17 cellular contexts compared by ENCODE assay signal in the genomic region with DNA sequence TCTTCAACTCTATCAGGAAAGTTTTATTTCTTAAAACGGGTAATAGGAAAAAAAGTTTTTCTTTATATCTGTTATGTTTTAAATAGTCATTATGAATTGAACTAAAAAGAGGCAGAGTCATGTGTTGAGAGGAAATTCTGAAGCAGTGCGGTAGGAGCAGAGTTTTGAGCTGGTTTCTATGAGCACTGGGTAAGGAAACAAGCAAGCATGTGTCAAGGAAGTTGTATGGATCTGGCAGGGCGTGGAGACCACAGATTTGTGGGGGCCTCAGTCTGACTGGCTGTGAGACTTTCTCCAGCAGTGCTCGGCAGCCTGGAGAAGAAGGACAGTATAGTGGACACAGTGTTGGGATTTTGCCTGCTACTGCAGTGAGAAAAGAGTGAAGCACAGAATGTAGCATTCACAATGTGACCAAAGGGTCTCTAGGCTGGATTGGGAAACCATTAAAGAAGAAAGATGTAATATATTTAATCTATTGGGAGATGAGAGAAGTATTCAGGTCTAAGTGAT.
DNase-seq lines count a peak whose midpoint lies in the region; ATAC-seq and TF ChIP-seq lines count a peak whose summit lies in the region.
"Had no signal": no experiment of that assay in that cellular context is flagged by ENCODE, and none has a peak within 500 bp of the region (broad histone marks: within the 10 kb centered on the region; RNA-seq: fewer than 3 reads in every experiment).

No MANE protein-coding gene starts in this region.

- H3K9me3 ChIP-seq in naive thymus-derived CD4-positive, alpha-beta T cell (ENCODE audit: control insufficient read depth in 2 of 3, low read length in 3 of 3) = no peaks in the 10 kb centered on the region

- TF ChIP-seq CTCF in Calu3 (IDR thresholded peaks at IDR 0.05; ENCODE audit: unreplicated experiment) = no peak

- peaks cover 0 to 14% of the 10 kb centered on the region in 2 donors for H3K4me1 ChIP-seq in naive thymus-derived CD4-positive, alpha-beta T cell (ENCODE audit: control insufficient read depth in 2 of 2, insufficient read depth in 2 of 2, low read length in 2 of 2)

- H3K4me1 Mint-ChIP-seq in activated CD4-positive, alpha-beta memory T cell treated with anti-CD3 and anti-CD28 coated beads for 36 hours (ENCODE audit: low read depth) = peaks cover 14% of the 10 kb centered on the region
- no peaks in the 10 kb centered on the region for H3K4me1 Mint-ChIP-seq in activated CD4-positive, alpha-beta memory T cell treated with anti-CD3 and anti-CD28 coated beads, Interleukin-2, amount 10 ng/mL, durations not matched to agents 7 days and 5 days
- peaks cover 47% of the 10 kb centered on the region for H3K4me1 Mint-ChIP-seq in Calu3 (ENCODE audit: low read depth, unreplicated experiment)
- H3K4me1 Mint-ChIP-seq in naive thymus-derived CD4-positive, alpha-beta T cell = peaks cover 10 to 50% (median 42%) of the 10 kb centered on the region in 7 donors
- peaks cover 0 to 1% of the 10 kb centered on the region in 2 donors for H3K4me1 Mint-ChIP-seq in effector memory CD8-positive, alpha-beta T cell (ENCODE audit: low read depth in 2 of 2)
- H3K4me1 Mint-ChIP-seq: IgD-negative memory B cell had no signal

- H3K4me3 ChIP-seq in naive thymus-derived CD4-positive, alpha-beta T cell (ENCODE audit: low read length) = no peak overlapping the region
- H3K4me3 ChIP-seq: PC-9 had no signal

- no peaks in the 10 kb centered on the region for H3K27me3 ChIP-seq in naive thymus-derived CD4-positive, alpha-beta T cell (ENCODE audit: control insufficient read depth in 2 of 2, insufficient read depth in 2 of 2, low read length in 2 of 2)

- H3K27me3 Mint-ChIP-seq in activated CD4-positive, alpha-beta memory T cell treated with anti-CD3 and anti-CD28 coated beads for 36 hours = no peaks in the 10 kb centered on the region
- H3K27me3 Mint-ChIP-seq in activated CD4-positive, alpha-beta memory T cell treated with anti-CD3 and anti-CD28 coated beads, Interleukin-2, amount 10 ng/mL, durations not matched to agents 7 days and 5 days = no peaks in the 10 kb centered on the region
- no peaks in the 10 kb centered on the region for H3K27me3 Mint-ChIP-seq in Calu3 (ENCODE audit: unreplicated experiment)
- H3K27me3 Mint-ChIP-seq in naive thymus-derived CD4-positive, alpha-beta T cell = no peaks in the 10 kb centered on the region
- no peaks in the 10 kb centered on the region for H3K27me3 Mint-ChIP-seq in effector memory CD8-positive, alpha-beta T cell
- H3K27me3 Mint-ChIP-seq: IgD-negative memory B cell had no signal

- ATAC-seq in naive thymus-derived CD4-positive, alpha-beta T cell = peak; percentile 20
- no peak for ATAC-seq in effector memory CD8-positive, alpha-beta T cell (replicated peaks)

- BruUV-seq in Calu3 (replicated peaks; lab: Mats Ljungman, UMichigan) = no TSS peak

- H3K36me3 ChIP-seq in naive thymus-derived CD4-positive, alpha-beta T cell (ENCODE audit: control insufficient read depth in 2 of 3, insufficient read depth in 3 of 3, low read length in 3 of 3) = no peaks in the 10 kb centered on the region

- intact Hi-C loops in activated CD4-positive, alpha-beta memory T cell treated with anti-CD3 and anti-CD28 coated beads for 36 hours (cut with micrococcal nuclease) = no loop called here
- intact Hi-C loops in Calu3 (cut with micrococcal nuclease; ENCODE audit: unreplicated experiment) = no loop called here
- intact Hi-C loops in naive thymus-derived CD4-positive, alpha-beta T cell (cut with micrococcal nuclease) = loop anchor here (2.0 to 5.0 kb wide), 3 partner anchors 16 to 120 kb away; no protein-coding TSS in a partner anchor

- no peak overlapping the region for H3K27ac ChIP-seq in naive thymus-derived CD4-positive, alpha-beta T cell (ENCODE audit: low read depth, low read length)
- H3K27ac ChIP-seq: PC-9 had no signal

- DNase-seq in activated CD4-positive, alpha-beta memory T cell treated with anti-CD3 and anti-CD28 coated beads for 36 hours = peak; percentile 17
- no peak for DNase-seq in activated CD4-positive, alpha-beta memory T cell treated with anti-CD3 and anti-CD28 coated beads, Interleukin-2, amount 10 ng/mL, durations not matched to agents 7 days and 5 days
- no peak for DNase-seq in Calu3
- DNase-seq in UCSD-AML1 (lab: John Stamatoyannopoulos, UW; ENCODE audit: unreplicated experiment) = peak; percentile 60
- peak in 1 of 9 donors; percentile 2 for DNase-seq in naive thymus-derived CD4-positive, alpha-beta T cell
- DNase-seq in effector memory CD8-positive, alpha-beta T cell = no peak
- DNase-seq in GOT3 (lab: John Stamatoyannopoulos, UW) = no peak
- no peak for DNase-seq in epidermal melanocyte (ENCODE audit: insufficient read length, low spot score)
- DNase-seq: C1 segment of cervical spinal cord, DMS53, NCI-H1417, NCI-H1930, NCI-H2171, NCI-H446 treated with DMSO at 0.1 percent for 48 hours, NCI-H748 treated with DMSO at 0.1 percent for 48 hours, PC-9 had no signal

- CTCF ChIA-PET in activated CD4-positive, alpha-beta memory T cell treated with anti-CD3 and anti-CD28 coated beads for 36 hours (lab: Charles Lee) = no interaction called here
- CTCF ChIA-PET in activated CD4-positive, alpha-beta memory T cell treated with anti-CD3 and anti-CD28 coated beads, Interleukin-2, amount 10 ng/mL, durations not matched to agents 7 days and 5 days (lab: Charles Lee) = no interaction called here
- CTCF ChIA-PET in Calu3 (lab: Charles Lee) = interaction anchor here (1.0 kb wide), 1 partner anchor 98 kb away, joined by 3 read pairs; no protein-coding TSS in a partner anchor
- CTCF ChIA-PET in naive thymus-derived CD4-positive, alpha-beta T cell (lab: Charles Lee) = interaction anchor here (0.6 kb wide), 1 partner anchor 81 kb away, joined by 3 read pairs; no protein-coding TSS in a partner anchor

- H3K4me3 Mint-ChIP-seq in activated CD4-positive, alpha-beta memory T cell treated with anti-CD3 and anti-CD28 coated beads for 36 hours = no peak overlapping the region
- no peak overlapping the region for H3K4me3 Mint-ChIP-seq in activated CD4-positive, alpha-beta memory T cell treated with anti-CD3 and anti-CD28 coated beads, Interleukin-2, amount 10 ng/mL, durations not matched to agents 7 days and 5 days
- no peak overlapping the region for H3K4me3 Mint-ChIP-seq in Calu3 (ENCODE audit: low read depth, unreplicated experiment)
- peak overlapping the region in 9 of 10 donors; percentile 16 to 78 (median 72) for H3K4me3 Mint-ChIP-seq in naive thymus-derived CD4-positive, alpha-beta T cell
- no peak overlapping the region for H3K4me3 Mint-ChIP-seq in effector memory CD8-positive, alpha-beta T cell
- H3K4me3 Mint-ChIP-seq: IgD-negative memory B cell had no signal

- H3K27ac Mint-ChIP-seq in activated CD4-positive, alpha-beta memory T cell treated with anti-CD3 and anti-CD28 coated beads for 36 hours = no peak overlapping the region
- no peak overlapping the region for H3K27ac Mint-ChIP-seq in activated CD4-positive, alpha-beta memory T cell treated with anti-CD3 and anti-CD28 coated beads, Interleukin-2, amount 10 ng/mL, durations not matched to agents 7 days and 5 days
- H3K27ac Mint-ChIP-seq in Calu3 (ENCODE audit: unreplicated experiment) = peak overlapping the region; percentile 86
- peak overlapping the region in 7 of 9 donors; percentile 32 to 71 (median 56) for H3K27ac Mint-ChIP-seq in naive thymus-derived CD4-positive, alpha-beta T cell
- H3K27ac Mint-ChIP-seq in effector memory CD8-positive, alpha-beta T cell = no peak overlapping the region
- H3K27ac Mint-ChIP-seq: IgD-negative memory B cell had no signal

- peaks cover 4% of the 10 kb centered on the region for H3K9me3 Mint-ChIP-seq in activated CD4-positive, alpha-beta memory T cell treated with anti-CD3 and anti-CD28 coated beads for 36 hours
- peaks cover 4% of the 10 kb centered on the region for H3K9me3 Mint-ChIP-seq in activated CD4-positive, alpha-beta memory T cell treated with anti-CD3 and anti-CD28 coated beads, Interleukin-2, amount 10 ng/mL, durations not matched to agents 7 days and 5 days
- peaks cover 4% of the 10 kb centered on the region for H3K9me3 Mint-ChIP-seq in Calu3 (ENCODE audit: low read depth, unreplicated experiment)
- H3K9me3 Mint-ChIP-seq in naive thymus-derived CD4-positive, alpha-beta T cell = peaks cover 0 to 10% (median 5%) of the 10 kb centered on the region in 11 donors
- no peaks in the 10 kb centered on the region for H3K9me3 Mint-ChIP-seq in effector memory CD8-positive, alpha-beta T cell
- H3K9me3 Mint-ChIP-seq: IgD-negative memory B cell had no signal

- peaks cover 4% of the 10 kb centered on the region for H3K36me3 Mint-ChIP-seq in activated CD4-positive, alpha-beta memory T cell treated with anti-CD3 and anti-CD28 coated beads for 36 hours
- H3K36me3 Mint-ChIP-seq in activated CD4-positive, alpha-beta memory T cell treated with anti-CD3 and anti-CD28 coated beads, Interleukin-2, amount 10 ng/mL, durations not matched to agents 7 days and 5 days (ENCODE audit: low read depth) = peaks cover 3% of the 10 kb centered on the region
- H3K36me3 Mint-ChIP-seq in Calu3 (ENCODE audit: insufficient read depth, unreplicated experiment) = peaks cover 28% of the 10 kb centered on the region
- H3K36me3 Mint-ChIP-seq in naive thymus-derived CD4-positive, alpha-beta T cell = peaks cover 0 to 8% (median 6%) of the 10 kb centered on the region in 5 donors
- no peaks in the 10 kb centered on the region for H3K36me3 Mint-ChIP-seq in effector memory CD8-positive, alpha-beta T cell (ENCODE audit: insufficient read depth)

- POLR2A ChIA-PET in activated CD4-positive, alpha-beta memory T cell treated with anti-CD3 and anti-CD28 coated beads for 36 hours (lab: Charles Lee) = no interaction called here
- POLR2A ChIA-PET in activated CD4-positive, alpha-beta memory T cell treated with anti-CD3 and anti-CD28 coated beads, Interleukin-2, amount 10 ng/mL, durations not matched to agents 7 days and 5 days (lab: Charles Lee) = no interaction called here
- POLR2A ChIA-PET in naive thymus-derived CD4-positive, alpha-beta T cell (lab: Charles Lee) = interaction anchor here (1.6 kb wide), 1 partner anchor 10 kb away, joined by 4 read pairs; no protein-coding TSS in a partner anchor

Comparison
In these comparisons a context has a peak if more than half of its experiments do, and no peak if none do; other contexts are left out.
1. DNase-seq: peak in activated CD4-positive, alpha-beta memory T cell treated with anti-CD3 and anti-CD28 coated beads for 36 hours (single experiment) and UCSD-AML1 (single experiment); none in activated CD4-positive, alpha-beta memory T cell treated with anti-CD3 and anti-CD28 coated beads, Interleukin-2, amount 10 ng/mL, durations not matched to agents 7 days and 5 days (single experiment), Calu3 (single experiment), effector memory CD8-positive, alpha-beta T cell (0 of 3), GOT3 (single experiment) and epidermal melanocyte (single experiment).
2. H3K27ac Mint-ChIP-seq: peak in Calu3 (single experiment) and naive thymus-derived CD4-positive, alpha-beta T cell (7 of 9); none in activated CD4-positive, alpha-beta memory T cell treated with anti-CD3 and anti-CD28 coated beads for 36 hours (single experiment), activated CD4-positive, alpha-beta memory T cell treated with anti-CD3 and anti-CD28 coated beads, Interleukin-2, amount 10 ng/mL, durations not matched to agents 7 days and 5 days (single experiment) and effector memory CD8-positive, alpha-beta T cell (0 of 2).
3. H3K4me3 Mint-ChIP-seq: peak in naive thymus-derived CD4-positive, alpha-beta T cell (9 of 10); none in activated CD4-positive, alpha-beta memory T cell treated with anti-CD3 and anti-CD28 coated beads for 36 hours (single experiment), activated CD4-positive, alpha-beta memory T cell treated with anti-CD3 and anti-CD28 coated beads, Interleukin-2, amount 10 ng/mL, durations not matched to agents 7 days and 5 days (single experiment), Calu3 (single experiment) and effector memory CD8-positive, alpha-beta T cell (0 of 2).
4. CTCF ChIA-PET loops: an anchor here in Calu3 (1.0 kb wide) and naive thymus-derived CD4-positive, alpha-beta T cell (0.6 kb wide); none called in activated CD4-positive, alpha-beta memory T cell treated with anti-CD3 and anti-CD28 coated beads for 36 hours and activated CD4-positive, alpha-beta memory T cell treated with anti-CD3 and anti-CD28 coated beads, Interleukin-2, amount 10 ng/mL, durations not matched to agents 7 days and 5 days.
5. intact Hi-C loops: an anchor here in naive thymus-derived CD4-positive, alpha-beta T cell (2.0 to 5.0 kb wide); none called in activated CD4-positive, alpha-beta memory T cell treated with anti-CD3 and anti-CD28 coated beads for 36 hours and Calu3.